Comparison of ENCODE assay signal across 8 cellular contexts in the genomic region with DNA sequence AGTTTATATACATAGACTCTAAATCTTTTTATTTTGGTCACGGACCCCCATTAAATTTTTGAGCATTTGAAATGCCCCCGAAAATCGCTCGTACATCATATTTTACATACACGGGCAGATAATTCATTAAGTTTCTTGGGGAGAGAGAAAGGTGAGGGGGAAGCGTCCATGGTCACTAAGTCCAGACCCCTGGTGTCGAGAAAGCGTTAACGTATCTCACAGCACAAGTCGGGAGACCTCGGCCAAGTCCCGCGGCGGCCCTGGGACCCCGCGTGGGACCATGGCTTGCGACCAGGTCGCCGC. TPM values are rescaled to one million over a fixed set of nuclear protein-coding genes. Genes with fewer than 3 reads are reported as not detected.
DNase-seq lines count a peak whose midpoint lies in the region; ATAC-seq, FAIRE-seq and TF ChIP-seq lines count a peak whose summit lies in the region.

No MANE protein-coding gene starts in this region.

- peaks cover 11 to 49% of the 10 kb centered on the region in 2 experiments for H3K79me2 ChIP-seq in H1 (ENCODE audit: control insufficient read depth in 1 of 2, insufficient read depth in 2 of 2, low read length in 2 of 2)
- H3K79me2 ChIP-seq in osteoblast (ENCODE audit: insufficient read depth, low read length) = peaks cover 57% of the 10 kb centered on the region

- H3K27ac Mint-ChIP-seq in Caco-2 (ENCODE audit: unreplicated experiment) = peak overlapping the region; percentile 67

- H3K9me3 ChIP-seq in Caco-2 (no peaks in the 10 kb centered on the region), NT2/D1 (ENCODE audit: insufficient read depth, low read length) (no peaks in the 10 kb centered on the region), H1 (ENCODE audit: insufficient read depth in 2 of 2, low read depth in 1 of 2, low read length in 1 of 2) (no peaks in the 10 kb centered on the region), osteoblast (ENCODE audit: low read depth, low read length) (no peaks in the 10 kb centered on the region)

- DNase-seq in Caco-2 (no peak), NT2/D1 (ENCODE audit: low read depth, low spot score) (no peak), H1 (ENCODE audit: low read depth in 1 of 2, low spot score in 2 of 2) (no peak), osteoblast (ENCODE audit: insufficient read length, low spot score, missing footprints) (no peak), SKM-1 (lab: John Stamatoyannopoulos, UW; ENCODE audit: unreplicated experiment) (no peak), HCEC 1CT (no peak), SIG-M5 (lab: John Stamatoyannopoulos, UW) (no peak)

- peak overlapping the region; percentile 43 for H2BK120ac ChIP-seq in H1 (replicated peaks; ENCODE audit: low read depth, low read length)

- H3K4me2 ChIP-seq in H1 (ENCODE audit: insufficient read depth in 1 of 2, low read depth in 2 of 2, low read length in 2 of 2) = peak overlapping the region; percentile 62
- H3K4me2 ChIP-seq in osteoblast (ENCODE audit: insufficient read depth, low read length) = peak overlapping the region; percentile 86

- H3K18ac ChIP-seq in H1 (ENCODE audit: extremely low read depth, low read length) = no peak overlapping the region

- no peak overlapping the region for H3K4ac ChIP-seq in H1 (replicated peaks; ENCODE audit: insufficient read length, low read depth, low read length)

- peak overlapping the region; percentile 93 for H3K56ac ChIP-seq in H1 (replicated peaks; ENCODE audit: insufficient read length, low read depth, low read length)

- peak overlapping the region; percentile 83; the same call in 1 of the 2 replicates for H3K27ac ChIP-seq in H1 (ENCODE audit: low read depth, low read length)
- peak overlapping the region; percentile 83 for H3K27ac ChIP-seq in osteoblast (ENCODE audit: low read depth, low read length)

- H4K8ac ChIP-seq in H1 (ENCODE audit: extremely low read depth, insufficient read depth, low read length) = no peak overlapping the region

- no peak overlapping the region for H3K23ac ChIP-seq in H1 (ENCODE audit: insufficient read length)

- no peak overlapping the region for H2BK12ac ChIP-seq in H1 (ENCODE audit: low read depth, low read length)

- no TSS peak for BruUV-seq in Caco-2 (replicated peaks; lab: Mats Ljungman, UMichigan)

- TF ChIP-seq RAD21 in H1 (IDR thresholded peaks at IDR 0.05 in 1 of 2, conservative IDR thresholded peaks at IDR 0.05 in 1 of 2; ENCODE audit: low read depth in 2 of 2, low read length in 2 of 2) = no peak

- H2BK15ac ChIP-seq in H1 (ENCODE audit: low read length) = no peak overlapping the region

- peaks cover 2% of the 10 kb centered on the region; the same call in 1 of the 2 replicates for H3K23me2 ChIP-seq in H1 (ENCODE audit: low read depth, low read length)

- peak overlapping the region; percentile 95; the same call in 1 of the 2 replicates for H2BK5ac ChIP-seq in H1 (ENCODE audit: low read depth, low read length)

- TF ChIP-seq EP300 in H1 (IDR thresholded peaks at IDR 0.05; ENCODE audit: borderline replicate concordance in 1 of 2, low read depth in 2 of 2, low read length in 2 of 2) = no peak

- FAIRE-seq in H1 (lab: Jason Lieb, UNC) = no peak

- CTCF ChIA-PET in Caco-2 (lab: Charles Lee) = interaction anchor here (1.7 kb wide), 1 partner anchor 213 kb away, joined by 9 read pairs; no protein-coding TSS in a partner anchor
- CTCF ChIA-PET in H1 (lab: Charles Lee; ENCODE audit: partially characterized antibody) = interaction anchor here (0.9 to 1.8 kb wide), 8 partner anchors 8 to 556 kb away, joined by 3 to 7 read pairs (median 4); no protein-coding TSS in a partner anchor

- 0% methylated on average over 10 of the region's 19 CpGs; no CpG with 5 or more reads in 1 of the 2 experiments for WGBS in H1 (ENCODE audit: extremely low coverage in 1 of 2, insufficient coverage in 1 of 2, insufficient read length in 1 of 2, insufficient replicate concordance in 2 of 2, low coverage in 1 of 2, low lambda C conversion rate in 2 of 2, missing lambda C conversion rate in 1 of 2), 2 experiments

- H3K79me1 ChIP-seq in H1 (ENCODE audit: low read depth, low read length) = peaks cover 2% of the 10 kb centered on the region; the same call in 1 of the 2 replicates

- H2AFZ ChIP-seq in H1 (ENCODE audit: low read length) = no peak overlapping the region
- peak overlapping the region; percentile 80 for H2AFZ ChIP-seq in osteoblast (ENCODE audit: low read length)

- POLR2A ChIA-PET in Caco-2 (lab: Charles Lee) (interaction anchor here (1.9 kb wide), 1 partner anchor 47 kb away, joined by 10 read pairs; a partner anchor contains a TSS), H1 (lab: Charles Lee; ENCODE audit: partially characterized antibody) (interaction anchor here (1.2 to 1.4 kb wide), 3 partner anchors 8 to 153 kb away, joined by 3 to 5 read pairs (median 3); a partner anchor contains a TSS)

- H3K4me3 Mint-ChIP-seq in Caco-2 (ENCODE audit: unreplicated experiment) = peak overlapping the region; percentile 88

- no peaks in the 10 kb centered on the region for H3K36me3 ChIP-seq in Caco-2 (ENCODE audit: control insufficient read depth, insufficient read depth, low read length)
- H3K36me3 ChIP-seq in NT2/D1 (ENCODE audit: insufficient read depth, insufficient read length, low read length) = no peaks in the 10 kb centered on the region
- no peaks in the 10 kb centered on the region for H3K36me3 ChIP-seq in H1 (ENCODE audit: control insufficient read depth in 2 of 4, insufficient read depth in 4 of 4, low read length in 3 of 4)
- H3K36me3 ChIP-seq in osteoblast (ENCODE audit: insufficient read depth, low read length) = no peaks in the 10 kb centered on the region

- TF ChIP-seq CTCF in Caco-2 (IDR thresholded peaks at IDR 0.05; ENCODE audit: insufficient read depth in 1 of 2, low read depth in 1 of 2, low read length in 1 of 2, severe bottlenecking in 1 of 2, unreplicated experiment in 1 of 2) (no peak), H1 (IDR thresholded peaks at IDR 0.05; ENCODE audit: control extremely low read depth in 1 of 3, insufficient read depth in 1 of 3, low read depth in 1 of 3, low read length in 3 of 3) (peak in 2 of 3 experiments; percentile 8 to 10; a peak in 2 of 4 replicates), osteoblast (IDR thresholded peaks at IDR 0.05; ENCODE audit: extremely low read depth, low read depth, low read length) (peak; percentile 11)

- H3K27me3 ChIP-seq in Caco-2 (replicated peaks; ENCODE audit: control insufficient read depth, insufficient read depth, low read length) = no peaks in the 10 kb centered on the region
- H3K27me3 ChIP-seq in NT2/D1 (ENCODE audit: insufficient read depth, insufficient read length) = no peaks in the 10 kb centered on the region
- H3K27me3 ChIP-seq in H1 (replicated peaks in 1 of 4; ENCODE audit: control insufficient read depth in 3 of 4, extremely low read depth in 1 of 4, insufficient read depth in 3 of 4, low read length in 3 of 4) = no peaks in the 10 kb centered on the region
- H3K27me3 ChIP-seq in osteoblast (ENCODE audit: insufficient read depth, low read length) = no peaks in the 10 kb centered on the region

- peaks cover 34% of the 10 kb centered on the region for H3K4me1 ChIP-seq in Caco-2
- H3K4me1 ChIP-seq in NT2/D1 (ENCODE audit: insufficient read depth, insufficient read length) = no peaks in the 10 kb centered on the region
- peaks cover 0 to 6% (median 0%) of the 10 kb centered on the region in 4 experiments; a peak in 3 of 7 replicates for H3K4me1 ChIP-seq in H1 (replicated peaks in 1 of 4; ENCODE audit: control insufficient read depth in 3 of 4, insufficient read depth in 4 of 4, low read length in 3 of 4)
- peaks cover 19% of the 10 kb centered on the region for H3K4me1 ChIP-seq in osteoblast (ENCODE audit: insufficient read depth, low read length)

- H3K14ac ChIP-seq in H1 (ENCODE audit: insufficient read length) = no peak overlapping the region

- no peak for ATAC-seq in HG03457 (IDR thresholded peaks at IDR 0.05; ENCODE audit: unreplicated experiment)

- H4K5ac ChIP-seq in H1 (ENCODE audit: insufficient read length, low read depth, low read length) = peak overlapping the region; percentile 76

- no peak overlapping the region for H2BK20ac ChIP-seq in H1 (ENCODE audit: low read length)

- H2AK5ac ChIP-seq in H1 (ENCODE audit: low read depth, low read length) = no peak overlapping the region

- H3K36me3 Mint-ChIP-seq in Caco-2 (ENCODE audit: insufficient read depth, unreplicated experiment) = peaks cover 28% of the 10 kb centered on the region

- H3K4me3 ChIP-seq in Caco-2 (ENCODE audit: low read depth, low read length) = peak overlapping the region; percentile 94
- H3K4me3 ChIP-seq in NT2/D1 (ENCODE audit: insufficient read length, low read depth) = peak overlapping the region; percentile 84
- H3K4me3 ChIP-seq in H1 (ENCODE audit: extremely low read depth in 1 of 4, insufficient read depth in 2 of 4, low read depth in 3 of 4, low read length in 4 of 4) = peak overlapping the region; percentile 79 to 94 (median 84)
- peak overlapping the region; percentile 92 for H3K4me3 ChIP-seq in osteoblast (ENCODE audit: insufficient read depth, low read length)

- H3K9ac ChIP-seq in NT2/D1 (ENCODE audit: insufficient read length, low read depth) = peak overlapping the region; percentile 97
- H3K9ac ChIP-seq in H1 (replicated peaks in 1 of 4; ENCODE audit: extremely low read depth in 1 of 4, low read depth in 3 of 4, low read length in 3 of 4) = peak overlapping the region; percentile 72 to 88 (median 78)

- H3K4me1 Mint-ChIP-seq in Caco-2 (ENCODE audit: low read depth, unreplicated experiment) = peaks cover 20% of the 10 kb centered on the region

- peak overlapping the region; percentile 65 for H4K91ac ChIP-seq in H1 (replicated peaks; ENCODE audit: insufficient read length, low read length)

- H4K20me1 ChIP-seq in H1 (replicated peaks in 1 of 2; ENCODE audit: control insufficient read depth in 1 of 2, insufficient read depth in 2 of 2, low read length in 2 of 2) (peaks cover 0 to 4% of the 10 kb centered on the region in 2 experiments), osteoblast (ENCODE audit: insufficient read depth, low read length) (peaks cover 16% of the 10 kb centered on the region)

- no peak for TF ChIP-seq POLR2A in H1 (IDR thresholded peaks at IDR 0.05; ENCODE audit: control extremely low read depth in 1 of 2, low read depth in 2 of 2, low read length in 2 of 2)

- H3K27me3 Mint-ChIP-seq in Caco-2 (ENCODE audit: insufficient read depth, unreplicated experiment) = no peaks in the 10 kb centered on the region

- H3K9me3 Mint-ChIP-seq in Caco-2 (ENCODE audit: unreplicated experiment) = no peaks in the 10 kb centered on the region

- intact Hi-C loops in Caco-2 (cut with micrococcal nuclease; ENCODE audit: unreplicated experiment) = loop anchor here (5.0 to 10.0 kb wide), 2 partner anchors 100 to 892 kb away; a partner anchor contains a TSS

RNA-seq across cellular contexts. Expression of a gene that starts 0.8 kb away (rescaled TPM):
- total RNA-seq in Caco-2 (2022) (172 and 190 TPM in 2 replicates), osteoblast (41.0 and 42.0 TPM in 2 replicates)
- total RNA-seq in H1 (2021; fragmentation: NEBNext Ultra II Directional; extraction: Animal tissue kit (Norgen Biotek cat#: 25700)) = 104 and 124 TPM in 2 replicates
- 51.0 and 87.8 TPM in 2 replicates for polyA plus RNA-seq in H1 (2011; rRNA removed)
- polyA plus RNA-seq in H1 (2011; cell fraction: cytosol; rRNA removed) = 35.2 TPM
- polyA plus RNA-seq in H1 (2011; cell fraction: nucleus; rRNA removed) = 22.6 TPM
- 15.7 to 34.2 TPM (median 28.2 TPM) in 4 replicates for polyA plus RNA-seq in H1 (2012, experiment 1 of 2)
- polyA plus RNA-seq in H1 (2012, experiment 2 of 2) = 2.9 TPM
- polyA plus RNA-seq in H1 (2013, experiment 1 of 2) = 48.2 TPM
- 46.7 TPM for polyA plus RNA-seq in H1 (2013, experiment 2 of 2)
- polyA minus RNA-seq in H1 (2011; rRNA and poly(A)+ RNA removed) = 168 and 239 TPM in 2 replicates
- 51.4 TPM for polyA minus RNA-seq in H1 (2011; cell fraction: cytosol; rRNA and poly(A)+ RNA removed)
- polyA minus RNA-seq in H1 (2011; cell fraction: nucleus; rRNA and poly(A)+ RNA removed) = 56.7 TPM

RNA-seq across cellular contexts. Expression of a gene that starts 47.3 kb away (rescaled TPM):
- total RNA-seq in Caco-2 (2022) = 122 and 134 TPM in 2 replicates
- total RNA-seq in H1 (2021; fragmentation: NEBNext Ultra II Directional; extraction: Animal tissue kit (Norgen Biotek cat#: 25700)) = 15.4 and 16.4 TPM in 2 replicates
- polyA plus RNA-seq in H1 (2011; rRNA removed) = 3.1 and 6.6 TPM in 2 replicates
- polyA plus RNA-seq in H1 (2011; cell fraction: cytosol; rRNA removed) = 8.7 TPM
- 3.3 TPM for polyA plus RNA-seq in H1 (2011; cell fraction: nucleus; rRNA removed)
- 12.7 to 18.9 TPM (median 15.6 TPM) in 4 replicates for polyA plus RNA-seq in H1 (2012, experiment 1 of 2)
- 1.2 TPM for polyA plus RNA-seq in H1 (2012, experiment 2 of 2)
- 14.5 TPM for polyA plus RNA-seq in H1 (2013, experiment 1 of 2)
- 14.3 TPM for polyA plus RNA-seq in H1 (2013, experiment 2 of 2)
- polyA minus RNA-seq in H1 (2011; rRNA and poly(A)+ RNA removed) = 11.7 and 27.7 TPM in 2 replicates
- polyA minus RNA-seq in H1 (2011; cell fraction: cytosol; rRNA and poly(A)+ RNA removed) = 9.5 TPM
- 24.4 TPM for polyA minus RNA-seq in H1 (2011; cell fraction: nucleus; rRNA and poly(A)+ RNA removed)
- total RNA-seq in osteoblast = 42.3 and 44.2 TPM in 2 replicates

Comparison
In these comparisons a context has a peak if more than half of its experiments do, and no peak if none do; other contexts are left out.
1. CTCF ChIP-seq: peak in H1 (2 of 3) and osteoblast (single experiment); none in Caco-2 (0 of 2).
2. Peak in every context shown above with its lines, with median percentiles within 50 percentile points of each other: H3K4me3 ChIP-seq.